Comparison of ENCODE assay signal across 1 cellular context in the genomic region with DNA sequence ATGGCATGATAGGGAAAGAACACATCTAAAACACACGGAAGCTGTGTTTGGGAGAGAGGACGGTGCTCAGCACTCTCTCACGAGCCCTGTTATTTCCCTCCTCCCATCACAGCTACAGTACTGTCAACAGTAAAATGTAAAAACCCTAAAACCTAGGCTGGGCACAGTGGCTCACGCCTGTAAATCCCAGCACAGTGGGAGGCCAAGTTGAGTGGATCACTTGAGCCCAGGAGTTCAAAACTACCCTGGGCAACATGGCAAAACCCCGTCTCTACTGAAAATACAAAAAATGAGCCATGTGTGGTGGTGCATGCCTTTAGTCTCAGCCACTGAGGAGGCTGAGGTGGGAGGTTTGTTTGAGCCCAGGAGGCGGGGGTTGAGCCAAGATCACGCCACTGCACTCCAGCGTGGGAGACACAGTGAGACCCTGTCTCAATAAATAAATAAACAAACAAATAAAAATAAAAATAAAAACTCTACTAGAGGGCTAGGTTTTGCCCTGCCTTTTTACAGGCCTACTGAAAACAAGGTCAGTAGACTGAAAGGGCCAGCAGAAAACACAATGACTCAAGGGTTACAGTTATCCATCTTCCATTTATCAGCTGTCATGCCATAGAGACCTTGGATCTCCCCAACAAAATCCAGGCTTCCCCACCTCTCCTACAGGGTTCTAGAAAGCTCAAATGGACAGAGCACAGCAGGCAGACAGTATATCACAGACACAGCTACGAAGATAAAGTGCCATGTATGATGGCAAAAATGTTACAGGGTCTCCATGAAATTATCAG.
TF ChIP-seq lines count a peak whose summit lies in the region.

No MANE protein-coding gene starts in this region.

TF ChIP-seq in GM23338, 12 proteins besides CTCF, POLR2A, EP300 and RAD21 (continued from another document):
- TF ChIP-seq REST (IDR thresholded peaks at IDR 0.05; ENCODE audit: unreplicated experiment) (no peak), POLR2AphosphoS5 (IDR thresholded peaks at IDR 0.05; ENCODE audit: low read depth) (no peak), NANOG (IDR thresholded peaks at IDR 0.05; ENCODE audit: borderline replicate concordance) (no peak), STAT1 (IDR thresholded peaks at IDR 0.05; ENCODE audit: unreplicated experiment) (no peak), JUNB (IDR thresholded peaks at IDR 0.05; ENCODE audit: unreplicated experiment) (no peak), ZNF331 (CRISPR knock-in tag; IDR thresholded peaks at IDR 0.05; ENCODE audit: low read depth) (no peak), CREB1 (CRISPR knock-in tag; IDR thresholded peaks at IDR 0.05; ENCODE audit: low read depth) (no peak), ETS1 (IDR thresholded peaks at IDR 0.05) (no peak), EZH2phosphoT487 (IDR thresholded peaks at IDR 0.05; ENCODE audit: unreplicated experiment) (no peak), ZNF114 (CRISPR knock-in tag; IDR thresholded peaks at IDR 0.05) (no peak)
